Comparison of ENCODE assay signal across 8 cellular contexts in genomic region chr20:4064118-4064962, GRCh38. TPM values are rescaled to one million over a fixed set of nuclear protein-coding genes. Genes with fewer than 3 reads are reported as not detected.
DNase-seq lines count a peak whose midpoint lies in the region; ATAC-seq lines count a peak whose summit lies in the region.

No MANE protein-coding gene starts in this region.

- H2BK5ac ChIP-seq in trophoblast cell (ENCODE audit: low read depth, low read length, poor library complexity) = no peak overlapping the region

- H2AK5ac ChIP-seq in trophoblast cell (ENCODE audit: low read length) = no peak overlapping the region

- peaks cover 11 to 13% of the 10 kb centered on the region in 2 experiments for H3K4me1 ChIP-seq in trophoblast cell (ENCODE audit: control insufficient read depth in 1 of 2, insufficient read depth in 2 of 2, low read length in 2 of 2)

- no peak overlapping the region for H3K18ac ChIP-seq in trophoblast cell (ENCODE audit: low read length)

- no peak for ATAC-seq in GM21526 (IDR thresholded peaks at IDR 0.05; ENCODE audit: low FRiP score, unreplicated experiment)

- no peaks in the 10 kb centered on the region for H3K79me1 ChIP-seq in trophoblast cell (ENCODE audit: low read length)

- H4K12ac ChIP-seq in trophoblast cell (ENCODE audit: low read depth, low read length) = no peak overlapping the region

- H2BK12ac ChIP-seq in trophoblast cell (ENCODE audit: low read length) = no peak overlapping the region

- no peak overlapping the region for H3K4me3 ChIP-seq in trophoblast cell (ENCODE audit: low read depth, low read length)

- no peak overlapping the region for H3K27ac ChIP-seq in trophoblast cell (ENCODE audit: low read depth, low read length)

- H3K36me3 ChIP-seq in trophoblast cell (ENCODE audit: control insufficient read depth in 1 of 2, insufficient read depth in 2 of 2, low read length in 2 of 2) = no peaks in the 10 kb centered on the region

- H3K23ac ChIP-seq in trophoblast cell (ENCODE audit: low read length) = no peak overlapping the region

- H4K91ac ChIP-seq in trophoblast cell (ENCODE audit: low read depth, low read length) = no peak overlapping the region

- H3K9ac ChIP-seq in trophoblast cell (ENCODE audit: low read length) = no peak overlapping the region

- H3K9me3 ChIP-seq in trophoblast cell (ENCODE audit: insufficient read depth, low read depth, low read length) = no peaks in the 10 kb centered on the region

- H3K27me3 ChIP-seq in trophoblast cell (ENCODE audit: insufficient read depth, low read length) = no peaks in the 10 kb centered on the region

- peak overlapping the region; percentile 2 for H4K8ac ChIP-seq in trophoblast cell (ENCODE audit: low read depth, low read length)

- peak overlapping the region; percentile 30 for H2AFZ ChIP-seq in trophoblast cell (ENCODE audit: insufficient read depth, low read length, poor library complexity)

- no peak overlapping the region for H3K4ac ChIP-seq in trophoblast cell (ENCODE audit: low read depth, low read length)

- WGBS in trophoblast cell (ENCODE audit: extremely low coverage, insufficient coverage, insufficient read length) = no CpG with 5 or more reads among the region's 13 CpGs

- no peak overlapping the region for H3K14ac ChIP-seq in trophoblast cell (ENCODE audit: low read length)

- peak; percentile 15 for DNase-seq in SKM-1 (lab: John Stamatoyannopoulos, UW; ENCODE audit: unreplicated experiment)
- no peak for DNase-seq in SKM-1 treated with dmso at 0.1 percent for 144 hours (lab: John Stamatoyannopoulos, UW; ENCODE audit: unreplicated experiment)
- peak; percentile 68 for DNase-seq in T1000 (lab: John Stamatoyannopoulos, UW)
- peak; percentile 57 for DNase-seq in globus pallidus (ENCODE audit: low spot score)
- peak in 1 of 2 donors; percentile 27 for DNase-seq in trophoblast cell
- DNase-seq in NCI-H510A treated with DMSO at 0.1 percent for 48 hours (lab: John Stamatoyannopoulos, UW) = no peak
- DNase-seq in activated naive CD4-positive, alpha-beta T cell treated with Interleukin-2 at 50 U/mL for 16 hours = no peak

- H2BK120ac ChIP-seq in trophoblast cell (ENCODE audit: insufficient read depth, low read length, poor library complexity) = no peak overlapping the region

- no peak overlapping the region for H3K4me2 ChIP-seq in trophoblast cell (ENCODE audit: low read length)

- no peaks in the 10 kb centered on the region for H3K79me2 ChIP-seq in trophoblast cell (ENCODE audit: control insufficient read depth, insufficient read depth, low read length, poor library complexity)

RNA-seq across cellular contexts. Expression of gene RNF24, which starts 49.0 kb away (rescaled TPM):
- polyA plus RNA-seq in trophoblast cell (2013) = 8.4 and 8.8 TPM in 2 replicates

Comparison
In these comparisons a context has a peak if more than half of its experiments do, and no peak if none do; other contexts are left out.
1. DNase-seq: peak in SKM-1 (single experiment), T1000 (single experiment) and globus pallidus (single experiment); none in SKM-1 treated with dmso at 0.1 percent for 144 hours (single experiment), NCI-H510A treated with DMSO at 0.1 percent for 48 hours (single experiment) and activated naive CD4-positive, alpha-beta T cell treated with Interleukin-2 at 50 U/mL for 16 hours (single experiment).